Comparison of ENCODE assay signal across 9 cellular contexts in genomic region chr1:119327066-119327435, GRCh38. TPM values are rescaled to one million over a fixed set of nuclear protein-coding genes. Genes with fewer than 3 reads are reported as not detected.
DNase-seq lines count a peak whose midpoint lies in the region; ATAC-seq and TF ChIP-seq lines count a peak whose summit lies in the region.
"Had no signal": no experiment of that assay in that cellular context is flagged by ENCODE, and none has a peak within 500 bp of the region (broad histone marks: within the 10 kb centered on the region; RNA-seq: fewer than 3 reads in every experiment).

No MANE protein-coding gene starts in this region.

- no peaks in the 10 kb centered on the region for H3K36me3 ChIP-seq in ascending aorta

- no peak for TF ChIP-seq CTCF in ascending aorta (IDR thresholded peaks at IDR 0.05)

- no peaks in the 10 kb centered on the region for H3K27me3 ChIP-seq in ascending aorta

- peaks cover 12% of the 10 kb centered on the region for H3K4me1 Mint-ChIP-seq in T-helper 1 cell treated with Interleukin-12 subunit alpha and Interleukin-12 subunit beta and Interleukin-4 antibody, amounts not matched to agents 30 μg/mL and 1 μg/mL, for 36 hours (ENCODE audit: low read depth)

- no peaks in the 10 kb centered on the region for H3K9me3 Mint-ChIP-seq in T-helper 1 cell treated with Interleukin-12 subunit alpha and Interleukin-12 subunit beta and Interleukin-4 antibody, amounts not matched to agents 30 μg/mL and 1 μg/mL, for 36 hours

- peak overlapping the region; percentile 48 to 56 for H3K4me3 ChIP-seq in ascending aorta

- H3K36me3 Mint-ChIP-seq in T-helper 1 cell treated with Interleukin-12 subunit alpha and Interleukin-12 subunit beta and Interleukin-4 antibody, amounts not matched to agents 30 μg/mL and 1 μg/mL, for 36 hours (ENCODE audit: low read depth), result no peaks in the 10 kb centered on the region

- peak overlapping the region; percentile 78 for H3K4me3 Mint-ChIP-seq in T-helper 1 cell treated with Interleukin-12 subunit alpha and Interleukin-12 subunit beta and Interleukin-4 antibody, amounts not matched to agents 30 μg/mL and 1 μg/mL, for 36 hours

- DNase-seq in T-helper 1 cell, result no peak
- DNase-seq in ascending aorta (ENCODE audit: low spot score in 2 of 2), result no peak
- peak in 1 of 2 donors; percentile 27 for DNase-seq in left colon
- peak; percentile 20 for DNase-seq in superior temporal gyrus (ENCODE audit: extremely low spot score)
- DNase-seq in MV-4-11 (lab: John Stamatoyannopoulos, UW), result no peak
- DNase-seq: Karpas-422 had no signal

- peaks cover 15% of the 10 kb centered on the region for H3K27me3 Mint-ChIP-seq in T-helper 1 cell treated with Interleukin-12 subunit alpha and Interleukin-12 subunit beta and Interleukin-4 antibody, amounts not matched to agents 30 μg/mL and 1 μg/mL, for 36 hours (ENCODE audit: low read depth)

- no peaks in the 10 kb centered on the region for H3K9me3 ChIP-seq in ascending aorta

- peak; percentile 12 for ATAC-seq in left colon
- ATAC-seq in HG03565 (IDR thresholded peaks at IDR 0.05; ENCODE audit: unreplicated experiment), result no peak
- no peak for ATAC-seq in HG02798 (IDR thresholded peaks at IDR 0.05; ENCODE audit: poor library complexity, unreplicated experiment)

- no peak overlapping the region for H3K27ac ChIP-seq in ascending aorta

- peaks cover 0 to 4% of the 10 kb centered on the region in 2 donors for H3K4me1 ChIP-seq in ascending aorta

- H3K27ac Mint-ChIP-seq in T-helper 1 cell treated with Interleukin-12 subunit alpha and Interleukin-12 subunit beta and Interleukin-4 antibody, amounts not matched to agents 30 μg/mL and 1 μg/mL, for 36 hours, result no peak overlapping the region

- intact Hi-C loops in ascending aorta (cut with DNase I) (no loop called here), left colon (cut with DNase I, micrococcal nuclease) (no loop called here)

RNA-seq across cellular contexts. Expression of gene HAO2, which starts 41.5 kb away (rescaled TPM):
- not detected for total RNA-seq in ascending aorta
- total RNA-seq in left colon, result not detected
